Comparison of ENCODE assay signal across 20 cellular contexts in the genomic region with DNA sequence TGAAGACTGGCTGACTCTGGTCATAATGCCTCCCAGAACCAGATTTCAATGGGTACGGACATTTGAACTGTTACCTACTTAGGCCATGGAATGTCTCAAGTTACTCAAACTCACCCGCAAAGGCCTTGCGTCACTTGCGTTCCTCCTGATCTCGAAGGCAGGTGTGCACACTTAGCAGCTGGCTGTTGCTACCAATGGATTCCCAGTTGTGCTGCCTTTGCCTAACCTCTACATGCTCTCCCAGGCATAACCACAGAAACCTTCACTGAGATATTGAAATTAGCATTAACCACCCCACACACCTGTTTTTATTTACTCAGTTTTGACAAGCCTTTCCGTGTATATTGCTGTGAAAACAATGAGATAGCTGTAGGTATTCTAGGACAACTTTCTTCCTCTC. TPM values are rescaled to one million over a fixed set of nuclear protein-coding genes. Genes with fewer than 3 reads are reported as not detected.
DNase-seq lines count a peak whose midpoint lies in the region; ATAC-seq, FAIRE-seq and TF ChIP-seq lines count a peak whose summit lies in the region.
"Had no signal": no experiment of that assay in that cellular context is flagged by ENCODE, and none has a peak within 500 bp of the region (broad histone marks: within the 10 kb centered on the region; RNA-seq: fewer than 3 reads in every experiment).

No MANE protein-coding gene starts in this region.

- ATAC-seq in GM19397 (IDR thresholded peaks at IDR 0.05; ENCODE audit: unreplicated experiment): peak; percentile 44
- peak; percentile 60 for ATAC-seq in HG02885 (IDR thresholded peaks at IDR 0.05; ENCODE audit: poor library complexity, unreplicated experiment)
- ATAC-seq in GM18909 (IDR thresholded peaks at IDR 0.05; ENCODE audit: poor library complexity, unreplicated experiment): no peak
- ATAC-seq: A549, foreskin keratinocyte, T-helper 17 cell, WTC11 had no signal

- DNase-seq in COLO668 (lab: John Stamatoyannopoulos, UW; ENCODE audit: unreplicated experiment): peak; percentile 76
- peak; percentile 76 for DNase-seq in NCI-H510A (lab: John Stamatoyannopoulos, UW)
- no peak for DNase-seq in GM12892 (ENCODE audit: insufficient read length)
- DNase-seq in ureter (ENCODE audit: low spot score): no peak
- DNase-seq in stimulated activated CD8-positive, alpha-beta memory T cell treated with anti-CD3 and anti-CD28 coated beads, Interleukin-4, amount 100 ng/mL, for 48 hours: no peak
- DNase-seq: activated gamma-delta T cell; aorta; foreskin keratinocyte; left ventricle myocardium inferior; NCI-H1930; Right ventricle myocardium superior; stimulated activated naive CD4-positive, alpha-beta T cell; T-helper 17 cell had no signal

- FAIRE-seq in GM12892 (lab: Jason Lieb, UNC): no peak
- FAIRE-seq: A549, H54 had no signal

- TF ChIP-seq POLR2A in GM12892 (IDR thresholded peaks at IDR 0.05; ENCODE audit: low read depth, low read length): no peak

RNA-seq across cellular contexts. Expression of gene ERVMER34-1, which starts 2.8 kb away (rescaled TPM):
- polyA plus RNA-seq in GM12892 (2012; ENCODE audit: missing spikeins): not detected
- total RNA-seq in ureter: 3.7 TPM
- total RNA-seq: Daoy, T-helper 17 cell had no signal
- polyA plus RNA-seq: aorta had no signal

Comparison
In these comparisons a context has a peak if more than half of its experiments do, and no peak if none do; other contexts are left out.
1. DNase-seq: peak in COLO668 (single experiment) and NCI-H510A (single experiment); none in GM12892 (single experiment), ureter (single experiment) and stimulated activated CD8-positive, alpha-beta memory T cell treated with anti-CD3 and anti-CD28 coated beads, Interleukin-4, amount 100 ng/mL, for 48 hours (single experiment).